ENCODE assay signal across 29 cellular contexts in the genomic region with DNA sequence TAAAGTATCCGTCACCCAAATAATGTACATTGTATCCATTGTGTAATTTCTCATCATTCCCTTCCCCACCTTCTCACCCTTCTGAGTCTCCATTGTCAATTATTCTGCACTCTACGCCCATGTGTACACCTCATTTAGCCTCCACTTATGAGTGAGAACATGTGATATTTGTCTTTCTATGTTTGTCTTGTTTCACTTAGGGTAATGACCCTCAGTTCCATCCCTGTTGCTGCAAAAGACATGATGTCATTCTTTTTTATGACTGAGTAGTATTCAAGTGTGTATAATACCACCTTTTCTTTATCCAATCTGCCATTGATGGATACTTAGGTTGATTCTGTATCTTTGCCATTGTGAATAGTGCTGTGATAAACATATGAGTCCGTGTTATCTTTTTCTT. TPM values are rescaled to one million over a fixed set of nuclear protein-coding genes. Genes with fewer than 3 reads are reported as not detected.
"Had no signal": no experiment of that assay in that cellular context is flagged by ENCODE, and none has a peak within 500 bp of the region (broad histone marks: within the 10 kb centered on the region; RNA-seq: fewer than 3 reads in every experiment).

No MANE protein-coding gene starts in this region.

- H3K27ac ChIP-seq: RWPE1, SJSA1, VCaP had no signal

- FAIRE-seq: TTC549 had no signal

- H3K4me1 ChIP-seq: SJSA1 had no signal

- H3K4me3 ChIP-seq: SJSA1 had no signal

- H3K9me3 ChIP-seq: SJSA1 had no signal

- ATAC-seq: activated T-cell treated with anti-CD3 and anti-CD28 coated beads, Interleukin-2, amount 50 U/mL, for 4 hours; Panc1; T-cell had no signal

- H3K36me3 ChIP-seq: SJSA1 had no signal

- DNase-seq: activated CD4-positive, alpha-beta memory T cell treated with anti-CD3 and anti-CD28 coated beads for 36 hours; activated CD4-positive, alpha-beta T cell treated with anti-CD3 and anti-CD28 coated beads, Interleukin-2, amount 10 ng/mL, durations not matched to agents 7 days and 5 days; activated CD4-positive, CD25-positive, alpha-beta regulatory T cell; activated CD8-positive, alpha-beta memory T cell treated with anti-CD3 and anti-CD28 coated beads for 24 hours; activated gamma-delta T cell; activated naive CD4-positive, alpha-beta T cell treated with anti-CD3 and anti-CD28 coated beads, Interleukin-2, amount 10 ng/mL, durations not matched to agents 7 days and 5 days; activated naive CD8-positive, alpha-beta T cell treated with anti-CD3 and anti-CD28 coated beads for 36 hours; activated T-cell treated with anti-CD3 and anti-CD28 coated beads, Interleukin-2, amount 50 U/mL, for 4 hours; anterior cingulate cortex; cerebellar nuclear complex; KG1; NCI-H1930; NCI-H446; NCI-H524; NK-92 treated with Interleukin-12 subunit alpha and Interleukin-12 subunit beta, amount 100 ng/mL, for 24 hours; OCI-M1; Right ventricle myocardium superior; T-cell; T-helper 2 cell; T1000 had no signal

RNA-seq across cellular contexts. Expression of a gene that starts 4.9 kb away (rescaled TPM):
- total RNA-seq: activated CD4-positive, alpha-beta memory T cell treated with anti-CD3 and anti-CD28 coated beads for 36 hours; cardiac septum; LHCN-M2; M059J; Right ventricle myocardium superior; SJSA1; T-cell had no signal
- polyA plus RNA-seq: adipose tissue had no signal
